In the genomic region with DNA sequence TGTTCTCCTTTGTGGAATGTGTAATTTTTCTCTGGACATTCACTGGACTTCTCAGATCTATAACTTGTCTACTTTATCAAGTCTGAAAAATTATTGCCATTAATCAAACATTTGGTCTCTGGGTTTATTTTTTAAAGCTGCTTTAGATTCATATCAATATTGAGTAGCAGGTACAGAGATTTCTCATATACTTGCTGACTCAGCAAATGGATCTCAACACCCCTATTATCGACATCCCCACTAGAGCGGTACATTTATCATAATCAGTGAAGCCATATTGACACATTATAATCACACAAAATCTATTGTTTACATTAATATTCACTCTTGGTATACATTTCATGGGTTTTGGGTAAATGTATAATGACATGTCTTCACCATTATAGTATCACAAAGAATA, we compare ENCODE assay signal across 34 cellular contexts.
"Had no signal": no experiment of that assay in that cellular context is flagged by ENCODE, and none has a peak within 500 bp of the region (broad histone marks: within the 10 kb centered on the region; RNA-seq: fewer than 3 reads in every experiment).

No MANE protein-coding gene starts in this region.

- ATAC-seq: activated CD8-positive, alpha-beta T cell treated with anti-CD3 and anti-CD28 coated beads for 36 hours; activated naive CD4-positive, alpha-beta T cell treated with anti-CD3 and anti-CD28 coated beads, Interleukin-2, amount 50 U/mL, for 72 hours; activated T-cell treated with anti-CD3 and anti-CD28 coated beads, Interleukin-2, amount 50 U/mL, for 4 hours; activated T-cell treated with anti-CD3 and anti-CD28 coated beads, Interleukin-2, amount 50 U/mL, for 72 hours; activated T-helper 17 cell treated with anti-CD3 and anti-CD28 coated beads, Interleukin-2, amount 50 U/mL, for 72 hours; body of pancreas had no signal

- H3K27me3 ChIP-seq: adrenal gland, body of pancreas, brain microvascular endothelial cell, breast epithelium had no signal

- DNase-seq: activated B cell treated with CpG ODN at 0.5 μM for 24 hours; activated CD4-positive, alpha-beta memory T cell treated with anti-CD3 and anti-CD28 coated beads for 36 hours; activated CD4-positive, alpha-beta T cell treated with anti-CD3 and anti-CD28 coated beads for 4 hours; activated CD4-positive, alpha-beta T cell treated with anti-CD3 and anti-CD28 coated beads, Interleukin-2, amount 10 ng/mL, durations not matched to agents 24 days and 14 days; activated CD4-positive, alpha-beta T cell treated with anti-CD3 and anti-CD28 coated beads, Interleukin-2, amount 50 U/mL, for 1 hour; activated CD4-positive, alpha-beta T cell treated with anti-CD3 and anti-CD28 coated beads, Interleukin-2, amount 50 U/mL, for 4 hours; activated CD4-positive, CD25-positive, alpha-beta regulatory T cell treated with anti-CD3 and anti-CD28 coated beads, Interleukin-2, amount 50 U/mL, for 72 hours; activated CD8-positive, alpha-beta memory T cell treated with anti-CD3 and anti-CD28 coated beads, Interleukin-2, amount 50 U/mL, for 4 hours; activated CD8-positive, alpha-beta T cell treated with anti-CD3 and anti-CD28 coated beads for 36 hours; activated effector memory CD4-positive, alpha-beta T cell treated with anti-CD3 and anti-CD28 coated beads, Interleukin-2, amount 50 U/mL, for 16 hours; activated gamma-delta T cell treated with Interleukin-2 at 50 U/mL for 16 hours; activated naive CD4-positive, alpha-beta T cell; activated naive CD4-positive, alpha-beta T cell treated with anti-CD3 and anti-CD28 coated beads for 36 hours; activated naive CD4-positive, alpha-beta T cell treated with anti-CD3 and anti-CD28 coated beads, Interleukin-2, amount 50 U/mL, for 16 hours; activated naive CD8-positive, alpha-beta T cell treated with anti-CD3 and anti-CD28 coated beads for 36 hours; activated T-cell treated with anti-CD3 and anti-CD28 coated beads for 4 hours; activated T-cell treated with anti-CD3 and anti-CD28 coated beads, Interleukin-2, amount 50 U/mL, for 1 hour; activated T-cell treated with anti-CD3 and anti-CD28 coated beads, Interleukin-2, amount 50 U/mL, for 4 hours; activated T-cell treated with anti-CD3 and anti-CD28 coated beads, Interleukin-2, amount 50 U/mL, for 72 hours; adrenal gland; amniotic stem cell; aorta; body of pancreas; brain microvascular endothelial cell; central memory CD4-positive, alpha-beta T cell; T-helper 2 cell; T-helper 9 cell had no signal

- H3K27ac ChIP-seq: adrenal gland, body of pancreas, brain microvascular endothelial cell, breast epithelium, VCaP had no signal

- H3K4me3 ChIP-seq: adrenal gland, body of pancreas, breast epithelium had no signal

- H3K9me3 ChIP-seq: adrenal gland had no signal

- H3K4me1 ChIP-seq: adrenal gland, body of pancreas, breast epithelium had no signal

- H3K36me3 ChIP-seq: adrenal gland, brain microvascular endothelial cell, breast epithelium had no signal

- FAIRE-seq: astrocyte, colon, TTC549 had no signal
